In genomic region chr5:138082033-138082432, GRCh38 we compare ENCODE assay signal across 21 cellular contexts. TPM values are rescaled to one million over a fixed set of nuclear protein-coding genes. Genes with fewer than 3 reads are reported as not detected.
DNase-seq lines count a peak whose midpoint lies in the region; ATAC-seq and TF ChIP-seq lines count a peak whose summit lies in the region.
"Had no signal": no experiment of that assay in that cellular context is flagged by ENCODE, and none has a peak within 500 bp of the region (broad histone marks: within the 10 kb centered on the region; RNA-seq: fewer than 3 reads in every experiment).

No MANE protein-coding gene starts in this region.

- no peaks in the 10 kb centered on the region for H3K9me3 ChIP-seq in Caco-2
- H3K9me3 ChIP-seq in CD8-positive, alpha-beta memory T cell (ENCODE audit: low read length): no peaks in the 10 kb centered on the region
- H3K9me3 ChIP-seq: gastrocnemius medialis, MG63, neutrophil, testis had no signal

- no peak overlapping the region for H3K4me3 Mint-ChIP-seq in Caco-2 (ENCODE audit: unreplicated experiment)
- H3K4me3 Mint-ChIP-seq in CD8-positive, alpha-beta memory T cell: no peak overlapping the region

- intact Hi-C loops in Caco-2 (cut with micrococcal nuclease; ENCODE audit: unreplicated experiment): no loop called here

- no peaks in the 10 kb centered on the region for H3K9me3 Mint-ChIP-seq in Caco-2 (ENCODE audit: unreplicated experiment)
- no peaks in the 10 kb centered on the region for H3K9me3 Mint-ChIP-seq in CD8-positive, alpha-beta memory T cell
- H3K9me3 Mint-ChIP-seq: activated T-helper 1 cell treated with anti-CD3 and anti-CD28 coated beads, Interleukin-12 subunit alpha, Interleukin-12 subunit beta, Interleukin-2, Interleukin-4 antibody, amounts not matched to agents 30 ng/mL and 10 ng/mL and 1 ng/mL, durations not matched to agents 14 hours and 24 hours and 36 hours; T-cell had no signal

- POLR2A ChIA-PET in Caco-2 (lab: Charles Lee): no interaction called here
- POLR2A ChIA-PET in CD8-positive, alpha-beta memory T cell (lab: Charles Lee): no interaction called here

- DNase-seq in Caco-2: peak; percentile 27 to 39
- DNase-seq in GM12865 (ENCODE audit: low read depth): peak; percentile 47
- DNase-seq in NAMALWA (ENCODE audit: low spot score): peak; percentile 25
- DNase-seq in cardiac fibroblast (ENCODE audit: low read depth in 2 of 2): no peak
- no peak for DNase-seq in Ammon's horn (ENCODE audit: low spot score)
- no peak for DNase-seq in CD8-positive, alpha-beta memory T cell
- DNase-seq: amniotic stem cell; central memory CD4-positive, alpha-beta T cell; erythroblast; gastrocnemius medialis; MG63; NCI-H1694; NCI-H446; testis had no signal

- no peaks in the 10 kb centered on the region for H3K36me3 Mint-ChIP-seq in Caco-2 (ENCODE audit: insufficient read depth, unreplicated experiment)
- no peaks in the 10 kb centered on the region for H3K36me3 Mint-ChIP-seq in CD8-positive, alpha-beta memory T cell
- H3K36me3 Mint-ChIP-seq: T-cell had no signal

- ATAC-seq in HG02973 (IDR thresholded peaks at IDR 0.05; ENCODE audit: unreplicated experiment) (no peak), HG02938 (IDR thresholded peaks at IDR 0.05; ENCODE audit: unreplicated experiment) (no peak)
- ATAC-seq: gastrocnemius medialis, Right ventricle myocardium inferior had no signal

- peak in 1 of 2 experiments; percentile 2 for TF ChIP-seq CTCF in Caco-2 (IDR thresholded peaks at IDR 0.05; ENCODE audit: insufficient read depth in 1 of 2, low read depth in 1 of 2, low read length in 1 of 2, severe bottlenecking in 1 of 2, unreplicated experiment in 1 of 2)
- TF ChIP-seq CTCF in GM12865 (IDR thresholded peaks at IDR 0.05; ENCODE audit: insufficient read depth, low read depth, low read length, missing control alignments): peak; percentile 32
- peak; percentile 2 for TF ChIP-seq CTCF in cardiac fibroblast (IDR thresholded peaks at IDR 0.05; ENCODE audit: low read depth, low read length)

- no peak overlapping the region for H3K27ac ChIP-seq in CD8-positive, alpha-beta memory T cell (ENCODE audit: low read depth, low read length)
- H3K27ac ChIP-seq: gastrocnemius medialis, neutrophil, testis had no signal

- H3K4me1 Mint-ChIP-seq in Caco-2 (ENCODE audit: low read depth, unreplicated experiment): peaks cover 16% of the 10 kb centered on the region
- peaks cover 0 to 13% (median 3%) of the 10 kb centered on the region in 3 donors for H3K4me1 Mint-ChIP-seq in CD8-positive, alpha-beta memory T cell

- peaks cover 21% of the 10 kb centered on the region for H3K4me1 ChIP-seq in Caco-2
- H3K4me1 ChIP-seq in CD8-positive, alpha-beta memory T cell (ENCODE audit: insufficient read depth, low read length): no peaks in the 10 kb centered on the region
- H3K4me1 ChIP-seq: gastrocnemius medialis, testis had no signal

- no peaks in the 10 kb centered on the region for H3K27me3 ChIP-seq in Caco-2 (replicated peaks; ENCODE audit: control insufficient read depth, insufficient read depth, low read length)
- no peaks in the 10 kb centered on the region for H3K27me3 ChIP-seq in CD8-positive, alpha-beta memory T cell (ENCODE audit: insufficient read depth, low read length, poor library complexity, severe bottlenecking)
- H3K27me3 ChIP-seq: gastrocnemius medialis, MG63, neutrophil, testis had no signal

- CTCF ChIA-PET in Caco-2 (lab: Charles Lee): interaction anchor here (1.0 to 1.4 kb wide), 4 partner anchors 10 to 51 kb away, joined by 3 to 9 read pairs (median 4); no protein-coding TSS in a partner anchor
- CTCF ChIA-PET in CD8-positive, alpha-beta memory T cell (lab: Charles Lee): interaction anchor here (1.8 to 7.9 kb wide), 3 partner anchors 14 to 52 kb away, joined by 4 to 82 read pairs (median 6); no protein-coding TSS in a partner anchor

- BruUV-seq in Caco-2 (replicated peaks; lab: Mats Ljungman, UMichigan): no TSS peak

- H3K27ac Mint-ChIP-seq in Caco-2 (ENCODE audit: unreplicated experiment): peak overlapping the region; percentile 62
- H3K27ac Mint-ChIP-seq in CD8-positive, alpha-beta memory T cell: no peak overlapping the region

- H3K4me3 ChIP-seq in Caco-2 (ENCODE audit: low read depth, low read length): no peak overlapping the region
- no peak overlapping the region for H3K4me3 ChIP-seq in GM12865 (ENCODE audit: low read depth, low read length)
- no peak overlapping the region for H3K4me3 ChIP-seq in cardiac fibroblast (replicated peaks in 1 of 2; ENCODE audit: low read depth in 2 of 2, low read length in 2 of 2)
- H3K4me3 ChIP-seq in CD8-positive, alpha-beta memory T cell (ENCODE audit: low read length): no peak overlapping the region
- H3K4me3 ChIP-seq: gastrocnemius medialis, MG63, testis had no signal

- H3K36me3 ChIP-seq in Caco-2 (ENCODE audit: control insufficient read depth, insufficient read depth, low read length): no peaks in the 10 kb centered on the region
- H3K36me3 ChIP-seq in CD8-positive, alpha-beta memory T cell (ENCODE audit: insufficient read depth, low read length): no peaks in the 10 kb centered on the region
- H3K36me3 ChIP-seq: gastrocnemius medialis, MG63, neutrophil had no signal

- H3K27me3 Mint-ChIP-seq in Caco-2 (ENCODE audit: insufficient read depth, unreplicated experiment): no peaks in the 10 kb centered on the region
- peaks cover 1 to 4% of the 10 kb centered on the region in 2 donors for H3K27me3 Mint-ChIP-seq in CD8-positive, alpha-beta memory T cell
- H3K27me3 Mint-ChIP-seq: T-cell had no signal

RNA-seq across cellular contexts. Expression of gene WNT8A, which starts 1.8 kb away (rescaled TPM):
- not detected in 2 replicates for total RNA-seq in Caco-2 (2022)
- total RNA-seq in CD8-positive, alpha-beta memory T cell: not detected
- not detected for polyA plus RNA-seq in CD8-positive, alpha-beta memory T cell
- total RNA-seq: activated T-helper 1 cell treated with anti-CD3 and anti-CD28 coated beads, Interleukin-12 subunit alpha, Interleukin-12 subunit beta, Interleukin-2, Interleukin-4 antibody, amounts not matched to agents 30 ng/mL and 10 ng/mL and 1 ng/mL, durations not matched to agents 14 hours and 24 hours and 36 hours; renal cortical epithelial cell; Right ventricle myocardium inferior; T-cell had no signal

RNA-seq across cellular contexts. Expression of gene FAM13B, which starts 49.2 kb away (rescaled TPM):
- total RNA-seq in Caco-2 (2022): 49.0 and 55.8 TPM in 2 replicates
- total RNA-seq in CD8-positive, alpha-beta memory T cell: 10 to 100 TPM; 25.3 to 28.9 TPM
- polyA plus RNA-seq in CD8-positive, alpha-beta memory T cell: 37.2 TPM

RNA-seq across cellular contexts. Expression of gene NME5, which starts 57.2 kb away (rescaled TPM):
- total RNA-seq in Caco-2 (2022): not detected in 2 replicates
- not detected for total RNA-seq in CD8-positive, alpha-beta memory T cell
- polyA plus RNA-seq in CD8-positive, alpha-beta memory T cell: not detected
- total RNA-seq: activated T-helper 1 cell treated with anti-CD3 and anti-CD28 coated beads, Interleukin-12 subunit alpha, Interleukin-12 subunit beta, Interleukin-2, Interleukin-4 antibody, amounts not matched to agents 30 ng/mL and 10 ng/mL and 1 ng/mL, durations not matched to agents 14 hours and 24 hours and 36 hours; T-cell had no signal

Comparison
In these comparisons a context has a peak if more than half of its experiments do, and no peak if none do; other contexts are left out.
1. DNase-seq: peak in Caco-2 (2 of 2), GM12865 (single experiment) and NAMALWA (single experiment); none in cardiac fibroblast (0 of 2), Ammon's horn (single experiment) and CD8-positive, alpha-beta memory T cell (0 of 5).